Comparison of ENCODE assay signal across 21 cellular contexts in genomic region chr22:42695294-42695693, GRCh38. TPM values are rescaled to one million over a fixed set of nuclear protein-coding genes. Genes with fewer than 3 reads are reported as not detected.
DNase-seq lines count a peak whose midpoint lies in the region; ATAC-seq, FAIRE-seq and TF ChIP-seq lines count a peak whose summit lies in the region.
"Had no signal": no experiment of that assay in that cellular context is flagged by ENCODE, and none has a peak within 500 bp of the region (broad histone marks: within the 10 kb centered on the region; RNA-seq: fewer than 3 reads in every experiment).

No MANE protein-coding gene starts in this region.

- 74 to 84% methylated on average over 10 of the region's 10 CpGs for WGBS in pancreas, 2 donors

- H2AFZ ChIP-seq in neural progenitor cell (replicated peaks) = no peak overlapping the region

- intact Hi-C loops in cardiac septum (cut with DNase I) = no loop called here
- intact Hi-C loops in pancreas (cut with DNase I) = no loop called here

- H3K4me1 Mint-ChIP-seq in neural progenitor cell = peaks cover 22% of the 10 kb centered on the region
- H3K4me1 Mint-ChIP-seq: stimulated activated effector memory CD8-positive, alpha-beta T cell treated with anti-CD3 and anti-CD28 coated beads, Interleukin-12 subunit alpha, Interleukin-12 subunit beta, amount 100 ng/mL, for 72 hours had no signal

- peaks cover 10% of the 10 kb centered on the region for H4K20me1 ChIP-seq in neural progenitor cell (ENCODE audit: low read depth)

- no peak overlapping the region for H3K4me3 Mint-ChIP-seq in neural progenitor cell
- H3K4me3 Mint-ChIP-seq: nephron; stimulated activated effector memory CD8-positive, alpha-beta T cell treated with anti-CD3 and anti-CD28 coated beads, Interleukin-12 subunit alpha, Interleukin-12 subunit beta, amount 100 ng/mL, for 72 hours had no signal

- no peaks in the 10 kb centered on the region for H3K79me2 ChIP-seq in neural progenitor cell (ENCODE audit: low read depth)

- H3K36me3 ChIP-seq in neural progenitor cell = no peaks in the 10 kb centered on the region
- no peaks in the 10 kb centered on the region for H3K36me3 ChIP-seq in pancreas

- H3K9me3 Mint-ChIP-seq in neural progenitor cell = no peaks in the 10 kb centered on the region
- H3K9me3 Mint-ChIP-seq: nephron; stimulated activated effector memory CD8-positive, alpha-beta T cell treated with anti-CD3 and anti-CD28 coated beads, Interleukin-12 subunit alpha, Interleukin-12 subunit beta, amount 100 ng/mL, for 72 hours had no signal

- no peak overlapping the region for H3K27ac ChIP-seq in neural progenitor cell
- no peak overlapping the region for H3K27ac ChIP-seq in pancreas

- TF ChIP-seq CTCF in neural progenitor cell (IDR thresholded peaks at IDR 0.05) = no peak
- TF ChIP-seq CTCF in pancreas (IDR thresholded peaks at IDR 0.05) = no peak

- FAIRE-seq in urothelium cell line (lab: Jason Lieb, UNC) = peak; percentile 75
- no peak for FAIRE-seq in pancreas (lab: Jason Lieb, UNC)
- FAIRE-seq: keratinocyte had no signal

- H3K27me3 ChIP-seq in neural progenitor cell (no peaks in the 10 kb centered on the region), pancreas (no peaks in the 10 kb centered on the region)
- H3K27me3 ChIP-seq: tibial nerve had no signal

- no peak overlapping the region for H3K4me3 ChIP-seq in neural progenitor cell
- no peak overlapping the region for H3K4me3 ChIP-seq in pancreas
- H3K4me3 ChIP-seq: tibial nerve had no signal

- DNase-seq in anterior cingulate cortex (lab: John Stamatoyannopoulos, UW) (peak in 34 of 58 donors; percentile 1 to 64 (median 24)), cardiac septum (ENCODE audit: low spot score) (peak; percentile 84), neural progenitor cell (ENCODE audit: low spot score) (no peak), urothelium cell line (ENCODE audit: low spot score) (no peak), occipital lobe (lab: John Stamatoyannopoulos, UW) (no peak), HPDE6-E6E7 (ENCODE audit: extremely low spot score) (no peak), pancreas (no peak)
- DNase-seq: activated CD4-positive, alpha-beta T cell treated with anti-CD3 and anti-CD28 coated beads, Interleukin-2, amount 50 U/mL, for 4 hours; activated gamma-delta T cell treated with Interleukin-2 at 50 U/mL for 16 hours; DND-41; effector memory CD4-positive, alpha-beta T cell; hippocampal formation; KG1; NCI-H1092 treated with DMSO at 0.1 percent for 48 hours; NCI-H524 treated with DMSO at 0.1 percent for 48 hours; T-helper 1 cell had no signal

- peak overlapping the region; percentile 11 for H3K27ac Mint-ChIP-seq in neural progenitor cell
- H3K27ac Mint-ChIP-seq: nephron; stimulated activated effector memory CD8-positive, alpha-beta T cell treated with anti-CD3 and anti-CD28 coated beads, Interleukin-12 subunit alpha, Interleukin-12 subunit beta, amount 100 ng/mL, for 72 hours had no signal

- H3K4me2 ChIP-seq in neural progenitor cell = no peak overlapping the region

- ATAC-seq in GM18873 (IDR thresholded peaks at IDR 0.05; ENCODE audit: low FRiP score, unreplicated experiment) (no peak), pancreas (no peak)
- ATAC-seq: stimulated activated effector memory CD8-positive, alpha-beta T cell treated with anti-CD3 and anti-CD28 coated beads, Interleukin-12 subunit alpha, Interleukin-12 subunit beta, amount 100 ng/mL, for 72 hours had no signal

- no peaks in the 10 kb centered on the region for H3K9me3 ChIP-seq in neural progenitor cell (ENCODE audit: low read depth)
- H3K9me3 ChIP-seq in pancreas = no peaks in the 10 kb centered on the region
- H3K9me3 ChIP-seq: tibial nerve had no signal

- no peaks in the 10 kb centered on the region for H3F3A ChIP-seq in neural progenitor cell (ENCODE audit: low read depth)

- no peak overlapping the region for H3K9ac ChIP-seq in neural progenitor cell

- H3K27me3 Mint-ChIP-seq in neural progenitor cell (ENCODE audit: insufficient read depth, low read depth) = peaks cover 4% of the 10 kb centered on the region

- no peaks in the 10 kb centered on the region for H3K36me3 Mint-ChIP-seq in neural progenitor cell
- H3K36me3 Mint-ChIP-seq: stimulated activated effector memory CD8-positive, alpha-beta T cell treated with anti-CD3 and anti-CD28 coated beads, Interleukin-12 subunit alpha, Interleukin-12 subunit beta, amount 100 ng/mL, for 72 hours had no signal

- H3K4me1 ChIP-seq in neural progenitor cell (no peaks in the 10 kb centered on the region), pancreas (peaks cover 0 to 4% (median 0%) of the 10 kb centered on the region in 3 donors)

RNA-seq across cellular contexts. Expression of gene A4GALT, which starts 25.4 kb away (rescaled TPM):
- total RNA-seq in cardiac septum (97.7 TPM), neural progenitor cell (ENCODE audit: low replicate concordance) (2.6 and 17.7 TPM in 2 replicates), occipital lobe (0.31 TPM), pancreas (1 to 10 TPM; 2.7 to 8.6 (median 3.4) TPM)
- 10 to 100 TPM in 1 of 2 donors, 1 to 10 TPM in 1; 7.1 to 13.2 TPM for polyA plus RNA-seq in pancreas

RNA-seq across cellular contexts. Expression of gene CYB5R3, which starts 46.1 kb away (rescaled TPM):
- total RNA-seq in cardiac septum (428 TPM), neural progenitor cell (ENCODE audit: low replicate concordance) (21.6 and 61.5 TPM in 2 replicates), occipital lobe (14.0 TPM), pancreas (10 to 100 TPM; 32.6 to 76.4 (median 43.6) TPM)
- 100 to 1,000 TPM in 1 of 2 donors, 10 to 100 TPM in 1; 53.6 to 105 TPM for polyA plus RNA-seq in pancreas

RNA-seq across cellular contexts. Expression of gene ATP5MGL, which starts 54.9 kb away (rescaled TPM):
- 0.51 TPM for total RNA-seq in cardiac septum
- total RNA-seq in neural progenitor cell (ENCODE audit: low replicate concordance) = 0.34 TPM in 1 of 2 replicates, not detected in the other
- 0.31 TPM for total RNA-seq in occipital lobe
- total RNA-seq in pancreas = under 1 TPM in 5 of 6 donors, not detected in 1; 0.24 to 0.60 (median 0.34) TPM
- polyA plus RNA-seq in pancreas = under 1 TPM in 1 of 2 donors, not detected in 1; 0.34 TPM
- polyA plus RNA-seq: keratinocyte had no signal

Comparison
In these comparisons a context has a peak if more than half of its experiments do, and no peak if none do; other contexts are left out.
1. DNase-seq: peak in anterior cingulate cortex (34 of 58) and cardiac septum (single experiment); none in neural progenitor cell (single experiment), urothelium cell line (single experiment), occipital lobe (single experiment), HPDE6-E6E7 (single experiment) and pancreas (0 of 6).